In the genomic region with DNA sequence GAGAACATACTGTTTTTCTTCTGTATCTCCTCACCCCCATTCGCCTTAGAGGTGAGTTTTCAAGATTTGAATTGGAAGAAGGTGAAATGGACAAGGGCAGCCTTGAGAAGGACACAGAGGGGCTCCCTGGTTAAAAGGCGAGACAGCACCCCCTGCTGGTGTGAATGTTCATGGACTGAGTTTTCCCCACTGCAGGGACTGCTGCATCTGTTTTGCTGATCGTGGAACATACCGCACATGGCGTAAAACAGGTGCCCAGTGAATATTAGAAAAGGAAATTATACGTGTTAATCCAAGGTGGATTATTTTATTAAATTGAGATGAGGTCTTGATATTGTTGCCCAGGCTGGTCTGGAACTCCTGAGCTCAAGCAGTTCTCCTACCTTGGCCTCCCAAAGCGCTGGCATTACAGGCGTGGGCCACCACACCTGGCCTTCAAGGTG, we compare ENCODE assay signal across 8 cellular contexts. TPM values are rescaled to one million over a fixed set of nuclear protein-coding genes. Genes with fewer than 3 reads are reported as not detected.
DNase-seq lines count a peak whose midpoint lies in the region; ATAC-seq and TF ChIP-seq lines count a peak whose summit lies in the region.

No MANE protein-coding gene starts in this region.

- peak; percentile 64 for DNase-seq in A673 (ENCODE audit: low spot score)
- DNase-seq in GM19238 (ENCODE audit: insufficient read length, low spot score), result peak; percentile 48
- peak; percentile 28 for DNase-seq in NCI-H510A (lab: John Stamatoyannopoulos, UW)
- DNase-seq in activated CD4-positive, alpha-beta T cell treated with anti-CD3 and anti-CD28 coated beads, Interleukin-2, amount 50 U/mL, for 48 hours, result peak; percentile 84 to 88
- DNase-seq in dorsolateral prefrontal cortex, result peak; percentile 60 to 89 (median 79)
- DNase-seq in medulla oblongata (ENCODE audit: extremely low spot score), result peak; percentile 93
- peak; percentile 57 for DNase-seq in stimulated activated CD8-positive, alpha-beta memory T cell treated with anti-CD3 and anti-CD28 coated beads, Interleukin-15, amount 100 ng/mL, for 24 hours (ENCODE audit: low read depth)

- no peak for ATAC-seq in GM19351 (IDR thresholded peaks at IDR 0.05; ENCODE audit: unreplicated experiment)

- H3K4me1 ChIP-seq in A673 (ENCODE audit: insufficient read depth, low read length, poor library complexity, severe bottlenecking), result no peaks in the 10 kb centered on the region

- intact Hi-C loops in A673 (cut with micrococcal nuclease; ENCODE audit: unreplicated experiment), result loop anchor here (2.0 kb wide), 1 partner anchor 278 kb away; no protein-coding TSS in a partner anchor
- intact Hi-C loops in dorsolateral prefrontal cortex (cut with DNase I), result loop anchor here (2.0 to 5.0 kb wide), 5 partner anchors 30 to 278 kb away; a partner anchor contains a TSS

- POLR2A ChIA-PET in A673 (lab: Charles Lee; ENCODE audit: low non-redundant PET), result no interaction called here

- H3K27ac ChIP-seq in A673 (ENCODE audit: low read depth, low read length, poor library complexity, severe bottlenecking), result no peak overlapping the region
- H3K27ac ChIP-seq in dorsolateral prefrontal cortex, result peak overlapping the region in 35 of 59 donors; percentile 4 to 78 (median 44)

- CTCF ChIA-PET in A673 (lab: Charles Lee), result no interaction called here

- H3K4me3 ChIP-seq in A673 (ENCODE audit: low read depth, low read length, poor library complexity, severe bottlenecking), result no peak overlapping the region
- no peak overlapping the region for H3K4me3 ChIP-seq in dorsolateral prefrontal cortex

- BruUV-seq in A673 (replicated peaks; lab: Mats Ljungman, UMichigan), result no TSS peak

- H3K27me3 ChIP-seq in A673 (replicated peaks; ENCODE audit: insufficient read depth, low read depth, low read length, poor library complexity) (no peaks in the 10 kb centered on the region), dorsolateral prefrontal cortex (no peaks in the 10 kb centered on the region)

- TF ChIP-seq CTCF in A673 (conservative IDR thresholded peaks at IDR 0.05; ENCODE audit: low read depth, low read length) (peak; percentile 86), dorsolateral prefrontal cortex (IDR thresholded peaks at IDR 0.05 in 54 of 56, conservative IDR thresholded peaks at IDR 0.05 in 2 of 56; ENCODE audit: low read depth in 1 of 56, partially characterized antibody in 56 of 56) (peak; percentile 74 to 95 (median 88))

- no peaks in the 10 kb centered on the region for H3K9me3 ChIP-seq in A673 (ENCODE audit: low read depth, low read length, poor library complexity, severe bottlenecking)

- H3K36me3 ChIP-seq in A673 (ENCODE audit: insufficient read depth, low read length, poor library complexity, severe bottlenecking), result peaks cover 25% of the 10 kb centered on the region

RNA-seq across cellular contexts. Expression of a gene that starts 54.5 kb away (rescaled TPM):
- total RNA-seq in A673 (2021), result 78.1 and 79.6 TPM in 2 replicates
- 100 to 1,000 TPM in 5 of 120 experiments, 10 to 100 TPM in 115; 12.7 to 127 (median 41.9) TPM for total RNA-seq in dorsolateral prefrontal cortex

Comparison
In these comparisons a context has a peak if more than half of its experiments do, and no peak if none do; other contexts are left out.
1. DNase-seq: peak in every context shown above with its lines; median percentile 93 in medulla oblongata; 86 in activated CD4-positive, alpha-beta T cell treated with anti-CD3 and anti-CD28 coated beads, Interleukin-2, amount 50 U/mL, for 48 hours; 79 in dorsolateral prefrontal cortex; 64 in A673; 57 in stimulated activated CD8-positive, alpha-beta memory T cell treated with anti-CD3 and anti-CD28 coated beads, Interleukin-15, amount 100 ng/mL, for 24 hours; 48 in GM19238; 28 in NCI-H510A.